ENCODE assay signal across 15 cellular contexts in genomic region chr4:77711469-77711868, GRCh38.
"Had no signal": no experiment of that assay in that cellular context is flagged by ENCODE, and none has a peak within 500 bp of the region (broad histone marks: within the 10 kb centered on the region; RNA-seq: fewer than 3 reads in every experiment).

No MANE protein-coding gene starts in this region.

- H3K27me3 Mint-ChIP-seq: activated CD8-positive, alpha-beta T cell treated with anti-CD3 and anti-CD28 coated beads for 36 hours had no signal

- H3K27ac ChIP-seq: brain microvascular endothelial cell, hepatocyte, right atrium auricular region, skin epidermis, thyroid gland, WERI-Rb-1 had no signal

- H3K27ac Mint-ChIP-seq: activated CD8-positive, alpha-beta T cell treated with anti-CD3 and anti-CD28 coated beads for 36 hours had no signal

- H3K4me3 Mint-ChIP-seq: activated CD8-positive, alpha-beta T cell treated with anti-CD3 and anti-CD28 coated beads for 36 hours had no signal

- H3K27me3 ChIP-seq: brain microvascular endothelial cell, hepatocyte, right atrium auricular region, thyroid gland had no signal

- ATAC-seq: activated CD8-positive, alpha-beta T cell treated with anti-CD3 and anti-CD28 coated beads for 36 hours had no signal

- H3K4me1 ChIP-seq: right atrium auricular region had no signal

- H3K9me3 ChIP-seq: right atrium auricular region, thyroid gland had no signal

- H3K36me3 ChIP-seq: brain microvascular endothelial cell, right atrium auricular region, thyroid gland, WERI-Rb-1 had no signal

- DNase-seq: activated CD4-positive, alpha-beta T cell treated with anti-CD3 and anti-CD28 coated beads for 4 hours; activated CD8-positive, alpha-beta memory T cell treated with anti-CD3 and anti-CD28 coated beads, Interleukin-2, amount 50 U/mL, for 4 hours; activated CD8-positive, alpha-beta T cell treated with anti-CD3 and anti-CD28 coated beads for 36 hours; brain microvascular endothelial cell; cerebellar nuclear complex; dermis blood vessel endothelial cell; posterior cingulate gyrus; stimulated activated CD4-positive, alpha-beta T cell treated with anti-CD3 and anti-CD28 coated beads, Interleukin-4, amount 100 ng/mL, for 4 hours; T-helper 9 cell; thyroid gland; WERI-Rb-1 had no signal

- FAIRE-seq: urothelium cell line had no signal

- H3K4me3 ChIP-seq: hepatocyte, right atrium auricular region, skin epidermis, thyroid gland had no signal

- H3K9me3 Mint-ChIP-seq: activated CD8-positive, alpha-beta T cell treated with anti-CD3 and anti-CD28 coated beads for 36 hours had no signal
